In genomic region chr2:241608881-241609280, GRCh38 we compare ENCODE assay signal across 14 cellular contexts. TPM values are rescaled to one million over a fixed set of nuclear protein-coding genes. Genes with fewer than 3 reads are reported as not detected.
A peak's percentile ranks its signal among the peaks of the same experiment; 100 is the strongest.
DNase-seq lines count a peak whose midpoint lies in the region; ATAC-seq and TF ChIP-seq lines count a peak whose summit lies in the region.
"Had no signal": no experiment of that assay in that cellular context is flagged by ENCODE, and none has a peak within 500 bp of the region (broad histone marks: within the 10 kb centered on the region; RNA-seq: fewer than 3 reads in every experiment).

No MANE protein-coding gene starts in this region.

- H3K4ac ChIP-seq in H9 (ENCODE audit: low read depth, low read length) = no peak overlapping the region

- H2BK12ac ChIP-seq in H9 (ENCODE audit: insufficient read length, low read depth, low read length) = no peak overlapping the region

- H2AK5ac ChIP-seq in H9 (ENCODE audit: insufficient read length, low read length) = no peak overlapping the region

- H2BK5ac ChIP-seq in H9 (ENCODE audit: insufficient read length, low read length) = no peak overlapping the region

- peak overlapping the region; percentile 54 to 76 for H3K4me3 Mint-ChIP-seq in H9
- peak overlapping the region; percentile 61 for H3K4me3 Mint-ChIP-seq in activated CD8-positive, alpha-beta T cell treated with anti-CD3 and anti-CD28 coated beads for 36 hours

- TF ChIP-seq CTCF in H9 (conservative IDR thresholded peaks at IDR 0.05) (no peak), body of pancreas (IDR thresholded peaks at IDR 0.05) (no peak)
- TF ChIP-seq CTCF in activated CD8-positive, alpha-beta T cell treated with anti-CD3 and anti-CD28 coated beads for 36 hours (IDR thresholded peaks at IDR 0.05) = no peak

- H3T11ph ChIP-seq in H9 (ENCODE audit: low read length) = no peak overlapping the region

- no peak for TF ChIP-seq POLR2A in body of pancreas (IDR thresholded peaks at IDR 0.05)

- no peak overlapping the region for H3K14ac ChIP-seq in H9 (ENCODE audit: insufficient read depth, low read length)

- intact Hi-C loops in activated CD8-positive, alpha-beta T cell treated with anti-CD3 and anti-CD28 coated beads for 36 hours (cut with micrococcal nuclease) = no loop called here
- intact Hi-C loops in body of pancreas (cut with DNase I) = no loop called here

- H3K36me3 ChIP-seq in BLaER1 (peaks cover 59% of the 10 kb centered on the region), body of pancreas (replicated peaks in 1 of 2; ENCODE audit: insufficient read depth in 1 of 2, low read depth in 2 of 2) (peaks cover 0 to 2% of the 10 kb centered on the region in 2 donors)

- DNase-seq in H9 = no peak
- peak; percentile 48 for DNase-seq in activated CD8-positive, alpha-beta T cell treated with anti-CD3 and anti-CD28 coated beads for 36 hours
- DNase-seq in myocyte (ENCODE audit: low read depth) = peak; percentile 74
- no peak for DNase-seq in HUDEP-2 (lab: John Stamatoyannopoulos, UW; ENCODE audit: unreplicated experiment in 76 of 76)
- DNase-seq in NOMO-1 treated with dmso at 0.1 percent for 144 hours (lab: John Stamatoyannopoulos, UW; ENCODE audit: unreplicated experiment) = no peak
- DNase-seq in body of pancreas = no peak
- DNase-seq: activated CD4-positive, CD25-positive, alpha-beta regulatory T cell; activated gamma-delta T cell; NCI-H1436 treated with DMSO at 0.1 percent for 48 hours; NCI-H748 treated with DMSO at 0.1 percent for 48 hours; SIG-M5 had no signal

- ATAC-seq in activated CD8-positive, alpha-beta T cell treated with anti-CD3 and anti-CD28 coated beads for 36 hours = no peak
- ATAC-seq in HG02610 (IDR thresholded peaks at IDR 0.05; ENCODE audit: unreplicated experiment) (no peak), body of pancreas (no peak)

- H3K79me1 ChIP-seq in H9 (ENCODE audit: insufficient read depth, low read depth, low read length, poor library complexity, severe bottlenecking) = no peaks in the 10 kb centered on the region

- H3K4me2 ChIP-seq in BLaER1 = peak overlapping the region; percentile 99
- no peak overlapping the region for H3K4me2 ChIP-seq in H9 (ENCODE audit: insufficient read depth, insufficient read length, low read length)

- H3K9ac ChIP-seq in BLaER1 = peak overlapping the region; percentile 86; the same call in 1 of the 2 replicates
- H3K9ac ChIP-seq in H9 (ENCODE audit: extremely low read depth, insufficient read length, low read length) = no peak overlapping the region

- H4K5ac ChIP-seq in H9 (ENCODE audit: insufficient read length, low read depth, low read length) = no peak overlapping the region

- no peak overlapping the region for H3K23ac ChIP-seq in H9 (ENCODE audit: insufficient read length, low read depth, low read length)

- no peak overlapping the region for H4K8ac ChIP-seq in H9 (replicated peaks; ENCODE audit: insufficient read length, low read depth, low read length)

- no peaks in the 10 kb centered on the region for H3K27me3 Mint-ChIP-seq in H9 (ENCODE audit: low read depth)
- H3K27me3 Mint-ChIP-seq in activated CD8-positive, alpha-beta T cell treated with anti-CD3 and anti-CD28 coated beads for 36 hours = no peaks in the 10 kb centered on the region

- no peak overlapping the region for H2AFZ ChIP-seq in H9 (ENCODE audit: low read length)

- no peak overlapping the region for H2BK20ac ChIP-seq in H9 (ENCODE audit: low read depth, low read length, poor library complexity, severe bottlenecking)

- WGBS in H9 (ENCODE audit: extremely low coverage, insufficient read length, low lambda C conversion rate) = no CpG with 5 or more reads among the region's 10 CpGs
- WGBS in body of pancreas, 2 donors = 75 to 83% methylated on average over 10 of the region's 10 CpGs

- H3K27me3 ChIP-seq in BLaER1 (no peaks in the 10 kb centered on the region), H9 (ENCODE audit: insufficient read depth, low read length) (no peaks in the 10 kb centered on the region), body of pancreas (no peaks in the 10 kb centered on the region)
- H3K27me3 ChIP-seq: esophagus muscularis mucosa had no signal

- H2BK15ac ChIP-seq in H9 (ENCODE audit: low read depth, low read length) = no peak overlapping the region

- H3K23me2 ChIP-seq in H9 (ENCODE audit: insufficient read length, low read depth, low read length, poor library complexity, severe bottlenecking) = peaks cover 6% of the 10 kb centered on the region

- CTCF ChIA-PET in activated CD8-positive, alpha-beta T cell treated with anti-CD3 and anti-CD28 coated beads for 36 hours (lab: Charles Lee) = interaction anchor here (1.3 to 1.7 kb wide), 2 partner anchors 66 to 270 kb away, joined by 3 read pairs; no protein-coding TSS in a partner anchor

- H3K4me3 ChIP-seq in BLaER1 = no peak overlapping the region
- H3K4me3 ChIP-seq in body of pancreas = no peak overlapping the region

- no peak overlapping the region for H3K56ac ChIP-seq in H9 (ENCODE audit: insufficient read length, low read depth, low read length)

- peaks cover 5 to 8% of the 10 kb centered on the region in 2 experiments for H3K4me1 Mint-ChIP-seq in H9
- H3K4me1 Mint-ChIP-seq in activated CD8-positive, alpha-beta T cell treated with anti-CD3 and anti-CD28 coated beads for 36 hours (ENCODE audit: low read depth) = peaks cover 16% of the 10 kb centered on the region

- peaks cover 4 to 15% (median 13%) of the 10 kb centered on the region in 3 experiments; a peak in 6 of 7 replicates for H3K36me3 Mint-ChIP-seq in H9 (ENCODE audit: insufficient read depth in 1 of 3, low read depth in 3 of 3)
- peaks cover 8% of the 10 kb centered on the region for H3K36me3 Mint-ChIP-seq in activated CD8-positive, alpha-beta T cell treated with anti-CD3 and anti-CD28 coated beads for 36 hours (ENCODE audit: low read depth)

- peaks cover 55% of the 10 kb centered on the region for H4K20me1 ChIP-seq in BLaER1
- H4K20me1 ChIP-seq in H9 (ENCODE audit: control insufficient read depth, insufficient read depth, insufficient read length) = no peaks in the 10 kb centered on the region

- H3K27ac ChIP-seq in BLaER1 (peak overlapping the region; percentile 21; the same call in 1 of the 2 replicates), H9 (ENCODE audit: insufficient read length, low read depth, low read length) (no peak overlapping the region), body of pancreas (no peak overlapping the region)

- no peaks in the 10 kb centered on the region; the same call in 1 of the 2 replicates for H3K79me2 ChIP-seq in H9 (ENCODE audit: insufficient read depth, low read length)

- no peak overlapping the region for H4K91ac ChIP-seq in H9 (ENCODE audit: insufficient read length, low read depth, low read length)

- H3K27ac Mint-ChIP-seq in H9 = no peak overlapping the region; a peak in 1 of 7 replicates
- peak overlapping the region; percentile 41 for H3K27ac Mint-ChIP-seq in activated CD8-positive, alpha-beta T cell treated with anti-CD3 and anti-CD28 coated beads for 36 hours

- no peak overlapping the region for H3K18ac ChIP-seq in H9 (ENCODE audit: insufficient read length, low read depth, low read length)

- H3K9me3 ChIP-seq in BLaER1 = no peaks in the 10 kb centered on the region
- H3K9me3 ChIP-seq in H9 (ENCODE audit: control insufficient read depth, low read depth, low read length) = no peaks in the 10 kb centered on the region
- H3K9me3 ChIP-seq in body of pancreas = no peaks in the 10 kb centered on the region
- H3K9me3 ChIP-seq: esophagus muscularis mucosa had no signal

- H2BK120ac ChIP-seq in H9 (ENCODE audit: low read depth, low read length, poor library complexity, severe bottlenecking) = no peak overlapping the region

- POLR2A ChIA-PET in activated CD8-positive, alpha-beta T cell treated with anti-CD3 and anti-CD28 coated beads for 36 hours (lab: Charles Lee) = interaction anchor here (1.2 to 1.3 kb wide), 2 partner anchors 10 to 20 kb away, joined by 3 read pairs; no protein-coding TSS in a partner anchor

- no peaks in the 10 kb centered on the region for H3K9me3 Mint-ChIP-seq in H9
- H3K9me3 Mint-ChIP-seq in activated CD8-positive, alpha-beta T cell treated with anti-CD3 and anti-CD28 coated beads for 36 hours = no peaks in the 10 kb centered on the region

- peaks cover 54% of the 10 kb centered on the region for H3K4me1 ChIP-seq in BLaER1
- no peaks in the 10 kb centered on the region for H3K4me1 ChIP-seq in H9 (ENCODE audit: insufficient read depth, low read length)
- peaks cover 17% of the 10 kb centered on the region for H3K4me1 ChIP-seq in body of pancreas

RNA-seq across cellular contexts. Expression of gene THAP4, which starts 28.1 kb away (rescaled TPM):
- total RNA-seq in H9 (2021) (70.6 and 71.4 TPM in 2 replicates), myocyte (50.0 and 54.7 TPM in 2 replicates), body of pancreas (10 to 100 TPM; 44.4 to 59.0 TPM)
- total RNA-seq in activated CD8-positive, alpha-beta T cell treated with anti-CD3 and anti-CD28 coated beads for 36 hours = 10 to 100 TPM; 45.1 to 48.9 TPM
- 53.1 TPM for polyA plus RNA-seq in myocyte (2012)

RNA-seq across cellular contexts. Expression of gene ATG4B, which starts 28.6 kb away (rescaled TPM):
- 105 and 110 TPM in 2 replicates for total RNA-seq in H9 (2021)
- total RNA-seq in activated CD8-positive, alpha-beta T cell treated with anti-CD3 and anti-CD28 coated beads for 36 hours = 10 to 100 TPM; 90.7 to 94.6 TPM
- total RNA-seq in myocyte = 92.4 and 95.2 TPM in 2 replicates
- 99.3 TPM for polyA plus RNA-seq in myocyte (2012)
- total RNA-seq in body of pancreas = 10 to 100 TPM; 27.5 to 54.4 TPM

RNA-seq across cellular contexts. Expression of gene BOK, which starts 50.3 kb away (rescaled TPM):
- 33.9 and 35.6 TPM in 2 replicates for total RNA-seq in H9 (2021)
- total RNA-seq in activated CD8-positive, alpha-beta T cell treated with anti-CD3 and anti-CD28 coated beads for 36 hours = under 1 TPM; 0.16 to 0.22 TPM
- total RNA-seq in myocyte = 69.7 and 114 TPM in 2 replicates
- polyA plus RNA-seq in myocyte (2012) = 69.1 TPM
- 10 to 100 TPM; 33.2 to 62.3 TPM for total RNA-seq in body of pancreas

Comparison
In these comparisons a context has a peak if more than half of its experiments do, and no peak if none do; other contexts are left out.
1. DNase-seq: peak in activated CD8-positive, alpha-beta T cell treated with anti-CD3 and anti-CD28 coated beads for 36 hours (single experiment) and myocyte (single experiment); none in H9 (single experiment), HUDEP-2 (0 of 76), NOMO-1 treated with dmso at 0.1 percent for 144 hours (single experiment) and body of pancreas (0 of 4).
2. RNA of gene BOK, which starts 50.3 kb away (total RNA-seq): 69.7 to 114 TPM in myocyte, 33.2 to 62.3 TPM in body of pancreas and 33.9 to 35.6 TPM in H9; 0.16 to 0.22 TPM in activated CD8-positive, alpha-beta T cell treated with anti-CD3 and anti-CD28 coated beads for 36 hours; every median in the first group is over 10 times any median in the second.